Comparison of ENCODE assay signal across 20 cellular contexts in the genomic region with DNA sequence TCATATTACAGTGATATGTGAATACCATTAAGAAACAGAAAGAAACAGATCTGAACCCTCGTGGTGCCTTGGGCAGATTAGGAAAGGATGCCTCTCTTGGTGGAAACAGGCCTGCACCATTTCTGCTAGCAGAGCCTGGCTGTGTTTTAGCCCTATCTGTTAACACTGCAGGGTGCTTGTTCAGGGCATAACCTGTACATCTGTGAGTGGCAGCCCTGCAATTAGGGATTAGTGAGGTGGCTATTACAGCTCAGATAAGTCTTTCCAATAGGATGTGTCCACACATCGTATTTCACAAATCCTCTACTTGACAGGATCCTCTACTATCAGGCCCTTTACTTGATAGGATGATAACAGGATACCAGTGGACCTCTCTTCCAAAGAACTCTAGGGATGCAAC. TPM values are rescaled to one million over a fixed set of nuclear protein-coding genes. Genes with fewer than 3 reads are reported as not detected.
A peak's percentile ranks its signal among the peaks of the same experiment; 100 is the strongest.
DNase-seq lines count a peak whose midpoint lies in the region; ATAC-seq lines count a peak whose summit lies in the region.
"Had no signal": no experiment of that assay in that cellular context is flagged by ENCODE, and none has a peak within 500 bp of the region (broad histone marks: within the 10 kb centered on the region; RNA-seq: fewer than 3 reads in every experiment).

No MANE protein-coding gene starts in this region.

- no peaks in the 10 kb centered on the region for H3K9me3 ChIP-seq in right cardiac atrium (ENCODE audit: control insufficient read depth, low read length)

- no peak for DNase-seq in Right ventricle myocardium superior
- no peak for DNase-seq in right cardiac atrium
- DNase-seq in NCI-H69 (lab: John Stamatoyannopoulos, UW), result peak; percentile 36
- peak; percentile 66 for DNase-seq in cerebellum (ENCODE audit: low spot score)
- DNase-seq in DMS153 treated with DMSO at 0.1 percent for 48 hours (lab: John Stamatoyannopoulos, UW; ENCODE audit: unreplicated experiment), result no peak
- DNase-seq: CD8-positive, alpha-beta memory T cell; DMS79; GOT3; NCI-H1436 treated with DMSO at 0.1 percent for 48 hours; NCI-H2081; NCI-H2171 treated with DMSO at 0.1 percent for 48 hours; NCI-H510A; SHP77; T-helper 1 cell had no signal

- H3K27me3 ChIP-seq in right cardiac atrium (ENCODE audit: control insufficient read depth, insufficient read depth), result no peaks in the 10 kb centered on the region
- H3K27me3 ChIP-seq: BLaER1 treated with 17β-estradiol and CSF1 and Interleukin-3, amounts not matched to agents 10 nM and 100 nM had no signal

- intact Hi-C loops in Right ventricle myocardium superior (cut with DNase I) (loop anchor here (5.0 kb wide), 1 partner anchor 188 kb away; no protein-coding TSS in a partner anchor), right cardiac atrium (cut with DNase I) (no loop called here)

- no peaks in the 10 kb centered on the region for H3K4me1 ChIP-seq in right cardiac atrium (ENCODE audit: control insufficient read depth, insufficient read depth, low read length)

- peak; percentile 30 for ATAC-seq in Right ventricle myocardium superior (ENCODE audit: poor library complexity)
- ATAC-seq in right cardiac atrium, result no peak
- ATAC-seq in GM21825 (IDR thresholded peaks at IDR 0.05; ENCODE audit: unreplicated experiment), result no peak
- ATAC-seq in HG02678 (IDR thresholded peaks at IDR 0.05; ENCODE audit: unreplicated experiment), result no peak
- ATAC-seq: HCT116 had no signal

- WGBS in right cardiac atrium, result 40% methylated on average over 2 of the region's 2 CpGs

- H3K4me3 ChIP-seq in right cardiac atrium (ENCODE audit: low read length), result no peak overlapping the region
- H3K4me3 ChIP-seq: BLaER1 treated with 17β-estradiol and CSF1 and Interleukin-3, amounts not matched to agents 10 nM and 100 nM; SK-N-MC had no signal

- H3K27ac ChIP-seq in right cardiac atrium (ENCODE audit: low read length), result no peak overlapping the region
- H3K27ac ChIP-seq: BLaER1 treated with 17β-estradiol and CSF1 and Interleukin-3, amounts not matched to agents 10 nM and 100 nM; KMS-11; SK-N-MC had no signal

RNA-seq across cellular contexts. Expression of a gene that starts 12.0 kb away (rescaled TPM):
- total RNA-seq in Right ventricle myocardium superior (21.6 TPM), right cardiac atrium (10 to 100 TPM; 24.9 to 29.9 (median 28.4) TPM), cerebellum (50.9 TPM)
- polyA plus RNA-seq in right cardiac atrium, result 20.2 TPM

RNA-seq across cellular contexts. Expression of a gene that starts 20.9 kb away (rescaled TPM):
- total RNA-seq in Right ventricle myocardium superior (9.1 TPM), right cardiac atrium (10 to 100 TPM; 11.8 to 14.2 (median 13.5) TPM), cerebellum (15.6 TPM)
- 26.7 TPM for polyA plus RNA-seq in right cardiac atrium

RNA-seq across cellular contexts. Expression of a gene that starts 30.7 kb away (rescaled TPM):
- total RNA-seq in Right ventricle myocardium superior (21.6 TPM), right cardiac atrium (10 to 100 TPM; 27.7 to 35.8 (median 29.5) TPM), cerebellum (259 TPM)
- polyA plus RNA-seq in right cardiac atrium, result 22.6 TPM

Comparison
In these comparisons a context has a peak if more than half of its experiments do, and no peak if none do; other contexts are left out.
1. DNase-seq: peak in NCI-H69 (single experiment) and cerebellum (single experiment); none in Right ventricle myocardium superior (single experiment), right cardiac atrium (0 of 3) and DMS153 treated with DMSO at 0.1 percent for 48 hours (single experiment).